In the genomic region with DNA sequence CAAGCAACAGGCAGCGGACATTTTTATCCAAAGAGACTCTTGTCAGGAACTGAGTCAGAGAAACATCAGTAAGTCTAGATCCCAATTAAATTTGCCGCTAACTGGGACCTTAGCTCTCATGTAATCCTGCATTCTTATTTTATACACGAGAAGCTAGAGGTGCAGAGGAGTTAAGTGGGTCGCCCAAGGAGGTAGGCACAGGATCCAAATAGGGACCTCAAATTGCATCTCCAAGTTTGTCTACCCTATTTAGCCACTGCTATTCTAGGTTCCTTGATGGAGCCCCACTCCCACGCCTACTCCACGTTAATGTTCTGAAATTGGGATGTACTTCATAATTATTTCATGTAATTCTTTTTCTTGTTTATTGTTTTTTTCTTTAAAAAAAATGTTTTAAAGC, we compare ENCODE assay signal across 21 cellular contexts. TPM values are rescaled to one million over a fixed set of nuclear protein-coding genes. Genes with fewer than 3 reads are reported as not detected.
"Had no signal": no experiment of that assay in that cellular context is flagged by ENCODE, and none has a peak within 500 bp of the region (broad histone marks: within the 10 kb centered on the region; RNA-seq: fewer than 3 reads in every experiment).

No MANE protein-coding gene starts in this region.

- H3K4me1 ChIP-seq: colonic mucosa, lower lobe of right lung had no signal

- H3K27me3 ChIP-seq: colonic mucosa, esophagus squamous epithelium, gastrocnemius medialis, heart right ventricle, left lung had no signal

- DNase-seq: colonic mucosa; dermis blood vessel endothelial cell; effector CD8-positive, alpha-beta T cell; effector memory CD8-positive, alpha-beta T cell; endodermal cell; erythroblast; esophagus squamous epithelium; foreskin fibroblast; foreskin melanocyte; gastrocnemius medialis; glutamatergic neuron; heart right ventricle; hippocampal formation; left cardiac atrium; left lung; left ventricle myocardium superior; lower lobe of right lung; mesenchymal stem cell; mucosa of descending colon had no signal

- H3K9me3 ChIP-seq: colonic mucosa, gastrocnemius medialis, lower lobe of right lung, mucosa of descending colon had no signal

- H3K4me3 ChIP-seq: colonic mucosa, esophagus squamous epithelium, gastrocnemius medialis, heart right ventricle, left lung, lower lobe of right lung, mucosa of descending colon had no signal

- H3K27ac ChIP-seq: colonic mucosa, epithelial cell of prostate, esophagus squamous epithelium, gastrocnemius medialis, heart right ventricle, left lung, lower lobe of right lung had no signal

- H3K36me3 ChIP-seq: colonic mucosa, esophagus squamous epithelium, gastrocnemius medialis, heart right ventricle, left lung, lower lobe of right lung had no signal

- ATAC-seq: effector memory CD8-positive, alpha-beta T cell; esophagus mucosa; gastrocnemius medialis; heart right ventricle; left cardiac atrium; left lung; left ventricle myocardium superior; lower lobe of right lung; mucosa of descending colon had no signal

RNA-seq across cellular contexts. Expression of gene TRIM9, which starts 19.9 kb away (rescaled TPM):
- total RNA-seq: dermis blood vessel endothelial cell had no signal
